Comparison of ENCODE assay signal across 1 cellular context in the genomic region with DNA sequence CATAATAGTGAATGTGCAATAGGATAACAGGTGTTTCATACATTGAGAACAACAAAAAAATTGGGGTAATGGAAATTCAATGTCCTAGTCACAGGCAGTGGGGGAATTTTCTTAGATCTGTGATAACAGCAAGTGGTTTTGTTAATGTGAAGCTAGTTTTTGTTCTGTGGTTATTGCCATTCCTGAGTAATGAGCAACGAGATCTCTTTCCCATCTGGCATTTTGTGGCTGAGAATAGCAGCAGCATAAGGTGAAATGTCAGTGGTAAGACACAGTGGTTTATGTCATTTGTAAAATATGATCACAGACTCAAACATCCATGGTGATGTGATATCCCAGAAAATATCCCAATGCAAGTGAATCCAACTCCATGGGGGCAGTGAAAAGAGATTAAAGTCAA.
TF ChIP-seq lines count a peak whose summit lies in the region.

No MANE protein-coding gene starts in this region.

TF ChIP-seq in SK-N-SH treated with all-trans-retinoic acid at 6 μM for 48 hours, 23 proteins besides CTCF, POLR2A, EP300 and RAD21 (continued from another document):
- TF ChIP-seq OSR1 (CRISPR knock-in tag; IDR thresholded peaks at IDR 0.05) (no peak), SNAI2 (CRISPR knock-in tag; IDR thresholded peaks at IDR 0.05) (no peak), TOX (CRISPR knock-in tag; IDR thresholded peaks at IDR 0.05; ENCODE audit: borderline replicate concordance) (no peak; the same call in 1 of the 2 replicates), ISL1 (CRISPR knock-in tag; IDR thresholded peaks at IDR 0.05) (peak; percentile 85), ZFP3 (CRISPR knock-in tag; IDR thresholded peaks at IDR 0.05) (no peak), ZNF8 (CRISPR knock-in tag; IDR thresholded peaks at IDR 0.05) (no peak), PPARA (CRISPR knock-in tag; IDR thresholded peaks at IDR 0.05; ENCODE audit: borderline replicate concordance) (no peak)
- TF ChIP-seq, protein P1, sequence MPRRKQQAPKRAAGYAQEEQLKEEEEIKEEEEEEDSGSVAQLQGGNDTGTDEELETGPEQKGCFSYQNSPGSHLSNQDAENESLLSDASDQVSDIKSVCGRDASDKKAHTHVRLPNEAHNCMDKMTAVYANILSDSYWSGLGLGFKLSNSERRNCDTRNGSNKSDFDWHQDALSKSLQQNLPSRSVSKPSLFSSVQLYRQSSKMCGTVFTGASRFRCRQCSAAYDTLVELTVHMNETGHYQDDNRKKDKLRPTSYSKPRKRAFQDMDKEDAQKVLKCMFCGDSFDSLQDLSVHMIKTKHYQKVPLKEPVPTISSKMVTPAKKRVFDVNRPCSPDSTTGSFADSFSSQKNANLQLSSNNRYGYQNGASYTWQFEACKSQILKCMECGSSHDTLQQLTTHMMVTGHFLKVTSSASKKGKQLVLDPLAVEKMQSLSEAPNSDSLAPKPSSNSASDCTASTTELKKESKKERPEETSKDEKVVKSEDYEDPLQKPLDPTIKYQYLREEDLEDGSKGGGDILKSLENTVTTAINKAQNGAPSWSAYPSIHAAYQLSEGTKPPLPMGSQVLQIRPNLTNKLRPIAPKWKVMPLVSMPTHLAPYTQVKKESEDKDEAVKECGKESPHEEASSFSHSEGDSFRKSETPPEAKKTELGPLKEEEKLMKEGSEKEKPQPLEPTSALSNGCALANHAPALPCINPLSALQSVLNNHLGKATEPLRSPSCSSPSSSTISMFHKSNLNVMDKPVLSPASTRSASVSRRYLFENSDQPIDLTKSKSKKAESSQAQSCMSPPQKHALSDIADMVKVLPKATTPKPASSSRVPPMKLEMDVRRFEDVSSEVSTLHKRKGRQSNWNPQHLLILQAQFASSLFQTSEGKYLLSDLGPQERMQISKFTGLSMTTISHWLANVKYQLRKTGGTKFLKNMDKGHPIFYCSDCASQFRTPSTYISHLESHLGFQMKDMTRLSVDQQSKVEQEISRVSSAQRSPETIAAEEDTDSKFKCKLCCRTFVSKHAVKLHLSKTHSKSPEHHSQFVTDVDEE (CRISPR knock-in tag; IDR thresholded peaks at IDR 0.05), result no peak
